Comparison of ENCODE assay signal across 1 cellular context in genomic region chr6:111283707-111284106, GRCh38.
TF ChIP-seq lines count a peak whose summit lies in the region.

No MANE protein-coding gene starts in this region.

TF ChIP-seq in GM12878, 131 proteins besides CTCF, POLR2A, EP300 and RAD21 (continued from another document):
- TF ChIP-seq, protein P1, sequence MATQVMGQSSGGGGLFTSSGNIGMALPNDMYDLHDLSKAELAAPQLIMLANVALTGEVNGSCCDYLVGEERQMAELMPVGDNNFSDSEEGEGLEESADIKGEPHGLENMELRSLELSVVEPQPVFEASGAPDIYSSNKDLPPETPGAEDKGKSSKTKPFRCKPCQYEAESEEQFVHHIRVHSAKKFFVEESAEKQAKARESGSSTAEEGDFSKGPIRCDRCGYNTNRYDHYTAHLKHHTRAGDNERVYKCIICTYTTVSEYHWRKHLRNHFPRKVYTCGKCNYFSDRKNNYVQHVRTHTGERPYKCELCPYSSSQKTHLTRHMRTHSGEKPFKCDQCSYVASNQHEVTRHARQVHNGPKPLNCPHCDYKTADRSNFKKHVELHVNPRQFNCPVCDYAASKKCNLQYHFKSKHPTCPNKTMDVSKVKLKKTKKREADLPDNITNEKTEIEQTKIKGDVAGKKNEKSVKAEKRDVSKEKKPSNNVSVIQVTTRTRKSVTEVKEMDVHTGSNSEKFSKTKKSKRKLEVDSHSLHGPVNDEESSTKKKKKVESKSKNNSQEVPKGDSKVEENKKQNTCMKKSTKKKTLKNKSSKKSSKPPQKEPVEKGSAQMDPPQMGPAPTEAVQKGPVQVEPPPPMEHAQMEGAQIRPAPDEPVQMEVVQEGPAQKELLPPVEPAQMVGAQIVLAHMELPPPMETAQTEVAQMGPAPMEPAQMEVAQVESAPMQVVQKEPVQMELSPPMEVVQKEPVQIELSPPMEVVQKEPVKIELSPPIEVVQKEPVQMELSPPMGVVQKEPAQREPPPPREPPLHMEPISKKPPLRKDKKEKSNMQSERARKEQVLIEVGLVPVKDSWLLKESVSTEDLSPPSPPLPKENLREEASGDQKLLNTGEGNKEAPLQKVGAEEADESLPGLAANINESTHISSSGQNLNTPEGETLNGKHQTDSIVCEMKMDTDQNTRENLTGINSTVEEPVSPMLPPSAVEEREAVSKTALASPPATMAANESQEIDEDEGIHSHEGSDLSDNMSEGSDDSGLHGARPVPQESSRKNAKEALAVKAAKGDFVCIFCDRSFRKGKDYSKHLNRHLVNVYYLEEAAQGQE (IDR thresholded peaks at IDR 0.05; ENCODE audit: low read depth, low read length): no peak
- TF ChIP-seq, protein P2, sequence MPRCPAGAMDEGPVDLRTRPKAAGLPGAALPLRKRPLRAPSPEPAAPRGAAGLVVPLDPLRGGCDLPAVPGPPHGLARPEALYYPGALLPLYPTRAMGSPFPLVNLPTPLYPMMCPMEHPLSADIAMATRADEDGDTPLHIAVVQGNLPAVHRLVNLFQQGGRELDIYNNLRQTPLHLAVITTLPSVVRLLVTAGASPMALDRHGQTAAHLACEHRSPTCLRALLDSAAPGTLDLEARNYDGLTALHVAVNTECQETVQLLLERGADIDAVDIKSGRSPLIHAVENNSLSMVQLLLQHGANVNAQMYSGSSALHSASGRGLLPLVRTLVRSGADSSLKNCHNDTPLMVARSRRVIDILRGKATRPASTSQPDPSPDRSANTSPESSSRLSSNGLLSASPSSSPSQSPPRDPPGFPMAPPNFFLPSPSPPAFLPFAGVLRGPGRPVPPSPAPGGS (IDR thresholded peaks at IDR 0.05; ENCODE audit: borderline replicate concordance, insufficient read depth, low read depth, low read length, poor library complexity, severe bottlenecking): no peak
- TF ChIP-seq KDM1A (IDR thresholded peaks at IDR 0.05; ENCODE audit: borderline replicate concordance) (no peak), CBX5 (IDR thresholded peaks at IDR 0.05; ENCODE audit: low read depth) (no peak), DPF2 (IDR thresholded peaks at IDR 0.05) (no peak)
